In the genomic region with DNA sequence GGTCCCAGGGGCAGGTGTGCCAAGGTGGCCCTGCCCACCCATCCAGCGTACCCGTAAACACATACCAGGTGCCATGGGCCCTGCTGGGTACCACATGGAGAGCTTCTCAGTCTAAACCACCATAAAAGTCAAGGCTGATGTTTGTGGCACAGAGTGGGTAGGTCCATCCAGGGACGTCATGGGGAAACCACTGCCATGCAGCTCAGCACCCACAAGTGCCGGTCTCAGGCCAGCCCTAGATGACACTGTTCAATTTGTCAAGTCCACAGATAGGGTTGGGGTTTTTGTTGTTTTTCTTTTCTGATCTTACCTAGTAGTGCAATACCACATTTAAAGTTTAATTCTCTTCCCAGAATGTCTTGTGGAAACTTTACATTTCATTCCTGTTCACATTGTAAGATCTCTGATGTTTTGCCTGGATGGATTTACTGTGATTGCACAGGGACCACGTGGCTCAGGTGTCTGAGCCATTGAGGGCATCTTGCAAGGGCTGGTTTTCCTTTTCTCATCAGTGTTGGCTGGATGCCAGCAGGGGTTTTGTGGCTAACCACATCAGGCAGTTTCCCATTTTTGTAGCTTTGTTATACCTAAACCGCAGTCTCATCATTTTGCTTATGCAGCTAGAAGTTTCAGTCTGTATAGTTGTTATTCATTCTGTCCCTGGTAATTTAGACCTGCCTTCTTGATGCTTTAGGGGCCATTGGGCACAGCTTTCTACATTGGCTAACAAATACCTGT, we compare ENCODE assay signal across 8 cellular contexts.
DNase-seq lines count a peak whose midpoint lies in the region; ATAC-seq and TF ChIP-seq lines count a peak whose summit lies in the region.

No MANE protein-coding gene starts in this region.

- peak; percentile 72 for DNase-seq in COLO668 (lab: John Stamatoyannopoulos, UW; ENCODE audit: unreplicated experiment)
- peak; percentile 41 for DNase-seq in SKM-1 (lab: John Stamatoyannopoulos, UW; ENCODE audit: unreplicated experiment)
- peak; percentile 62 to 86 (median 80) for DNase-seq in activated naive CD4-positive, alpha-beta T cell (lab: John Stamatoyannopoulos, UW)
- peak; percentile 50 for DNase-seq in omental fat pad (ENCODE audit: low spot score)
- DNase-seq in psoas muscle = no peak
- no peak for DNase-seq in AG08396 (ENCODE audit: low spot score)
- no peak for DNase-seq in occipital lobe (lab: John Stamatoyannopoulos, UW)

- intact Hi-C loops in psoas muscle (cut with DNase I) = no loop called here

- no peaks in the 10 kb centered on the region for H3K9me3 ChIP-seq in psoas muscle

- no peak overlapping the region for H3K4me3 ChIP-seq in psoas muscle

- 87 to 94% (median 89%) methylated on average over 6 of the region's 6 CpGs for WGBS in psoas muscle, 3 donors

- H3K27ac ChIP-seq in psoas muscle = no peak overlapping the region

- H3K36me3 ChIP-seq in psoas muscle (ENCODE audit: insufficient read depth in 1 of 2, low read depth in 1 of 2) = peaks cover 0 to 73% of the 10 kb centered on the region in 2 donors

- H3K4me1 ChIP-seq in psoas muscle = no peaks in the 10 kb centered on the region

- no peaks in the 10 kb centered on the region for H3K27me3 ChIP-seq in psoas muscle (ENCODE audit: insufficient read depth in 3 of 3, low read length in 2 of 3)

- TF ChIP-seq CTCF in omental fat pad (IDR thresholded peaks at IDR 0.05) (no peak), psoas muscle (IDR thresholded peaks at IDR 0.05) (no peak)

- ATAC-seq in HG02763 (IDR thresholded peaks at IDR 0.05; ENCODE audit: unreplicated experiment) = peak; percentile 38
- no peak for ATAC-seq in omental fat pad (ENCODE audit: low FRiP score)
- no peak for ATAC-seq in psoas muscle

Comparison
In these comparisons a context has a peak if more than half of its experiments do, and no peak if none do; other contexts are left out.
1. DNase-seq: peak in COLO668 (single experiment), SKM-1 (single experiment), activated naive CD4-positive, alpha-beta T cell (4 of 4) and omental fat pad (single experiment); none in psoas muscle (0 of 2), AG08396 (single experiment) and occipital lobe (single experiment).